1 cellular context compared by ENCODE assay signal in genomic region chr12:66048843-66049537, GRCh38.
A peak's percentile ranks its signal among the peaks of the same experiment; 100 is the strongest.
TF ChIP-seq lines count a peak whose summit lies in the region.

No MANE protein-coding gene starts in this region.

TF ChIP-seq in HepG2, 621 proteins besides CTCF, POLR2A, EP300 and RAD21 (continued from another document):
- TF ChIP-seq HNF1A (IDR thresholded peaks at IDR 0.05; ENCODE audit: low read depth) (peak; percentile 65; the same call in 1 of the 2 replicates), HNF1A (CRISPR knock-in tag; IDR thresholded peaks at IDR 0.05; ENCODE audit: borderline replicate concordance) (peak; percentile 77; the same call in 1 of the 2 replicates), MIER3 (CRISPR knock-in tag; IDR thresholded peaks at IDR 0.05; ENCODE audit: borderline replicate concordance) (peak; percentile 94; the same call in 1 of the 2 replicates)
TF ChIP-seq in HepG2: peak in this region for 202.
